In the genomic region with DNA sequence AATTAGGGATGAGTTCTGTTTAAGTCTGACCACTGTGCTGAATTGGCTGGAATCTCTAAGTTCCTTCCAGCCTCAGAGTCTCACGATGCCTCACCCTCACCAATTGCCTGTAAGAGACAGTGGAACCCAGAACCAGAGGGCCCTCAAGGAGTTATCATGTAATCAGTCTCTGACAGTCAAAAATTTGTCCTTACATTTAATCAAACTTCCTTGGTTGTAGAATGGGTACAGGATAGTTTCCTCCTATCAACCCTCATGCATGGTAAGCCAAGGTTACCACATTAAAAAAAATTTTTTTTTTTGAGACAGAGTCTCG, we compare ENCODE assay signal across 28 cellular contexts.
A peak's percentile ranks its signal among the peaks of the same experiment; 100 is the strongest.
DNase-seq lines count a peak whose midpoint lies in the region; ATAC-seq, FAIRE-seq and TF ChIP-seq lines count a peak whose summit lies in the region.
"Had no signal": no experiment of that assay in that cellular context is flagged by ENCODE, and none has a peak within 500 bp of the region (broad histone marks: within the 10 kb centered on the region; RNA-seq: fewer than 3 reads in every experiment).

No MANE protein-coding gene starts in this region.

- TF ChIP-seq POLR2A in H1 (IDR thresholded peaks at IDR 0.05; ENCODE audit: control extremely low read depth in 1 of 2, low read depth in 2 of 2, low read length in 2 of 2), result no peak

- peaks cover 2% of the 10 kb centered on the region for H3K27me3 Mint-ChIP-seq in activated naive CD8-positive, alpha-beta T cell treated with anti-CD3 and anti-CD28 coated beads, Interleukin-2, amount 10 ng/mL, durations not matched to agents 7 days and 5 days
- H3K27me3 Mint-ChIP-seq in activated naive CD8-positive, alpha-beta T cell treated with anti-CD3 and anti-CD28 coated beads for 36 hours, result no peaks in the 10 kb centered on the region

- no peak overlapping the region for H3K4me3 Mint-ChIP-seq in activated naive CD8-positive, alpha-beta T cell treated with anti-CD3 and anti-CD28 coated beads, Interleukin-2, amount 10 ng/mL, durations not matched to agents 7 days and 5 days
- no peak overlapping the region for H3K4me3 Mint-ChIP-seq in activated naive CD8-positive, alpha-beta T cell treated with anti-CD3 and anti-CD28 coated beads for 36 hours
- H3K4me3 Mint-ChIP-seq in stimulated activated effector memory CD8-positive, alpha-beta T cell treated with anti-CD3 and anti-CD28 coated beads, Interleukin-12 subunit alpha, Interleukin-12 subunit beta, amount 100 ng/mL, for 72 hours, result no peak overlapping the region
- H3K4me3 Mint-ChIP-seq: mesothelial cell of epicardium, type B pancreatic cell had no signal

- no peak overlapping the region for H3K27ac Mint-ChIP-seq in activated naive CD8-positive, alpha-beta T cell treated with anti-CD3 and anti-CD28 coated beads, Interleukin-2, amount 10 ng/mL, durations not matched to agents 7 days and 5 days
- H3K27ac Mint-ChIP-seq in activated naive CD8-positive, alpha-beta T cell treated with anti-CD3 and anti-CD28 coated beads for 36 hours, result no peak overlapping the region
- H3K27ac Mint-ChIP-seq in stimulated activated effector memory CD8-positive, alpha-beta T cell treated with anti-CD3 and anti-CD28 coated beads, Interleukin-12 subunit alpha, Interleukin-12 subunit beta, amount 100 ng/mL, for 72 hours, result no peak overlapping the region
- H3K27ac Mint-ChIP-seq: mesothelial cell of epicardium, type B pancreatic cell had no signal

- H4K20me1 ChIP-seq in PC-3 (ENCODE audit: low read length) (no peaks in the 10 kb centered on the region), H1 (replicated peaks in 1 of 2; ENCODE audit: control insufficient read depth in 1 of 2, insufficient read depth in 2 of 2, low read length in 2 of 2) (no peaks in the 10 kb centered on the region)

- H2BK120ac ChIP-seq in H1 (replicated peaks; ENCODE audit: low read depth, low read length), result no peak overlapping the region

- CTCF ChIA-PET in PC-3 (lab: Charles Lee), result no interaction called here
- CTCF ChIA-PET in H1 (lab: Charles Lee; ENCODE audit: partially characterized antibody), result no interaction called here

- H4K8ac ChIP-seq in H1 (ENCODE audit: extremely low read depth, insufficient read depth, low read length), result no peak overlapping the region

- H3K36me3 ChIP-seq in PC-3 (ENCODE audit: low read depth, low read length) (no peaks in the 10 kb centered on the region), H1 (ENCODE audit: control insufficient read depth in 2 of 4, insufficient read depth in 4 of 4, low read length in 3 of 4) (no peaks in the 10 kb centered on the region)
- H3K36me3 ChIP-seq: prostate gland had no signal

- H4K5ac ChIP-seq in H1 (ENCODE audit: insufficient read length, low read depth, low read length), result no peak overlapping the region

- H3K9me3 ChIP-seq in PC-3 (ENCODE audit: low read length), result no peaks in the 10 kb centered on the region
- no peaks in the 10 kb centered on the region for H3K9me3 ChIP-seq in H1 (ENCODE audit: insufficient read depth in 2 of 2, low read depth in 1 of 2, low read length in 1 of 2)
- H3K9me3 ChIP-seq: A549, body of pancreas, prostate gland had no signal

- H3F3A ChIP-seq in PC-3 (ENCODE audit: low read length, unreplicated experiment), result no peaks in the 10 kb centered on the region

- H3K4me3 ChIP-seq in PC-3 (ENCODE audit: low read length) (no peak overlapping the region), H1 (ENCODE audit: extremely low read depth in 1 of 4, insufficient read depth in 2 of 4, low read depth in 3 of 4, low read length in 4 of 4) (no peak overlapping the region)
- H3K4me3 ChIP-seq: A549, body of pancreas, prostate gland had no signal

- in situ Hi-C loops in KBM-7 (cut with MboI; ENCODE audit: low pct_unique_long_range_greater_than_20kb, low sequenced_read_pairs), result no loop called here

- DNase-seq in activated naive CD8-positive, alpha-beta T cell treated with anti-CD3 and anti-CD28 coated beads, Interleukin-2, amount 10 ng/mL, durations not matched to agents 7 days and 5 days, result no peak
- DNase-seq in activated naive CD8-positive, alpha-beta T cell treated with anti-CD3 and anti-CD28 coated beads for 36 hours, result no peak
- no peak for DNase-seq in PC-3
- no peak for DNase-seq in H1 (ENCODE audit: low read depth in 1 of 2, low spot score in 2 of 2)
- no peak for DNase-seq in stimulated activated effector memory CD8-positive, alpha-beta T cell treated with anti-CD3 and anti-CD28 coated beads, Interleukin-12 subunit alpha, Interleukin-12 subunit beta, amount 100 ng/mL, for 72 hours (ENCODE audit: low spot score in 2 of 2)
- DNase-seq in KBM-7, result no peak
- no peak for DNase-seq in GM19240 (ENCODE audit: insufficient read length, low spot score)
- DNase-seq in DMS79 (lab: John Stamatoyannopoulos, UW), result no peak
- DNase-seq: activated CD4-positive, alpha-beta T cell treated with anti-CD3 and anti-CD28 coated beads, Interleukin-2, amount 50 U/mL, for 48 hours; activated CD4-positive, CD25-positive, alpha-beta regulatory T cell; activated effector memory CD4-positive, alpha-beta T cell treated with Interleukin-2 at 50 U/mL for 16 hours; body of pancreas; DMS53; IMR-90; kidney; naive thymus-derived CD4-positive, alpha-beta T cell; NCI-H1105; NCI-H187 treated with DMSO at 0.1 percent for 48 hours; NCI-H2171 treated with DMSO at 0.1 percent for 48 hours; NCI-H524; nucleus accumbens had no signal

- H2BK15ac ChIP-seq in H1 (ENCODE audit: low read length), result no peak overlapping the region

- H3K23me2 ChIP-seq in H1 (ENCODE audit: low read depth, low read length), result no peaks in the 10 kb centered on the region

- H3K4me1 Mint-ChIP-seq in activated naive CD8-positive, alpha-beta T cell treated with anti-CD3 and anti-CD28 coated beads, Interleukin-2, amount 10 ng/mL, durations not matched to agents 7 days and 5 days, result peaks cover 16% of the 10 kb centered on the region
- H3K4me1 Mint-ChIP-seq in activated naive CD8-positive, alpha-beta T cell treated with anti-CD3 and anti-CD28 coated beads for 36 hours, result peaks cover 16% of the 10 kb centered on the region
- H3K4me1 Mint-ChIP-seq in stimulated activated effector memory CD8-positive, alpha-beta T cell treated with anti-CD3 and anti-CD28 coated beads, Interleukin-12 subunit alpha, Interleukin-12 subunit beta, amount 100 ng/mL, for 72 hours, result peaks cover 5% of the 10 kb centered on the region
- H3K4me1 Mint-ChIP-seq: mesothelial cell of epicardium had no signal

- FAIRE-seq in H1 (lab: Jason Lieb, UNC), result no peak
- FAIRE-seq: A549, G401.6, H54, kidney had no signal

- H3K56ac ChIP-seq in H1 (replicated peaks; ENCODE audit: insufficient read length, low read depth, low read length), result no peak overlapping the region

- H3K4me1 ChIP-seq in PC-3 (ENCODE audit: insufficient read depth, low read length) (peaks cover 22% of the 10 kb centered on the region), H1 (replicated peaks in 1 of 4; ENCODE audit: control insufficient read depth in 3 of 4, insufficient read depth in 4 of 4, low read length in 3 of 4) (0 out of 7 replicates have a peak, but pooled peaks cover 0 to 3% (median 0%) of the 10 kb centered on the region in 4 experiments)
- H3K4me1 ChIP-seq: A549, body of pancreas, prostate gland had no signal

- 94% methylated on average over 2 of the region's 2 CpGs; no CpG with 5 or more reads in 1 of the 2 experiments for WGBS in H1 (ENCODE audit: extremely low coverage in 1 of 2, insufficient coverage in 1 of 2, insufficient read length in 1 of 2, insufficient replicate concordance in 2 of 2, low coverage in 1 of 2, low lambda C conversion rate in 2 of 2, missing lambda C conversion rate in 1 of 2), 2 experiments

- no peak for TF ChIP-seq RAD21 in H1 (IDR thresholded peaks at IDR 0.05 in 1 of 2, conservative IDR thresholded peaks at IDR 0.05 in 1 of 2; ENCODE audit: low read depth in 2 of 2, low read length in 2 of 2)

- H2BK20ac ChIP-seq in H1 (ENCODE audit: low read length), result no peak overlapping the region

- peak; percentile 47 for ATAC-seq in activated naive CD8-positive, alpha-beta T cell treated with anti-CD3 and anti-CD28 coated beads, Interleukin-2, amount 10 ng/mL, durations not matched to agents 7 days and 5 days (ENCODE audit: low read depth)
- ATAC-seq in PC-3, result no peak
- ATAC-seq in stimulated activated effector memory CD8-positive, alpha-beta T cell treated with anti-CD3 and anti-CD28 coated beads, Interleukin-12 subunit alpha, Interleukin-12 subunit beta, amount 100 ng/mL, for 72 hours, result peak; percentile 34
- ATAC-seq: body of pancreas; naive thymus-derived CD4-positive, alpha-beta T cell; Panc1 had no signal

- H3K9ac ChIP-seq in PC-3 (ENCODE audit: low read length), result no peak overlapping the region
- no peak overlapping the region for H3K9ac ChIP-seq in H1 (replicated peaks in 1 of 4; ENCODE audit: extremely low read depth in 1 of 4, low read depth in 3 of 4, low read length in 3 of 4)

- no peaks in the 10 kb centered on the region for H3K36me3 Mint-ChIP-seq in activated naive CD8-positive, alpha-beta T cell treated with anti-CD3 and anti-CD28 coated beads, Interleukin-2, amount 10 ng/mL, durations not matched to agents 7 days and 5 days
- no peaks in the 10 kb centered on the region for H3K36me3 Mint-ChIP-seq in activated naive CD8-positive, alpha-beta T cell treated with anti-CD3 and anti-CD28 coated beads for 36 hours
- H3K36me3 Mint-ChIP-seq in stimulated activated effector memory CD8-positive, alpha-beta T cell treated with anti-CD3 and anti-CD28 coated beads, Interleukin-12 subunit alpha, Interleukin-12 subunit beta, amount 100 ng/mL, for 72 hours, result no peaks in the 10 kb centered on the region
- H3K36me3 Mint-ChIP-seq: naive thymus-derived CD4-positive, alpha-beta T cell had no signal

- no peak overlapping the region for H3K18ac ChIP-seq in H1 (ENCODE audit: extremely low read depth, low read length)

- no peaks in the 10 kb centered on the region for H3K79me2 ChIP-seq in PC-3 (ENCODE audit: low read length)
- no peaks in the 10 kb centered on the region for H3K79me2 ChIP-seq in H1 (ENCODE audit: control insufficient read depth in 1 of 2, insufficient read depth in 2 of 2, low read length in 2 of 2)

- H3K9me3 Mint-ChIP-seq in activated naive CD8-positive, alpha-beta T cell treated with anti-CD3 and anti-CD28 coated beads, Interleukin-2, amount 10 ng/mL, durations not matched to agents 7 days and 5 days, result no peaks in the 10 kb centered on the region
- no peaks in the 10 kb centered on the region for H3K9me3 Mint-ChIP-seq in activated naive CD8-positive, alpha-beta T cell treated with anti-CD3 and anti-CD28 coated beads for 36 hours
- no peaks in the 10 kb centered on the region for H3K9me3 Mint-ChIP-seq in stimulated activated effector memory CD8-positive, alpha-beta T cell treated with anti-CD3 and anti-CD28 coated beads, Interleukin-12 subunit alpha, Interleukin-12 subunit beta, amount 100 ng/mL, for 72 hours
- H3K9me3 Mint-ChIP-seq: mesothelial cell of epicardium; naive thymus-derived CD4-positive, alpha-beta T cell; type B pancreatic cell had no signal

- no peak overlapping the region for H2BK12ac ChIP-seq in H1 (ENCODE audit: low read depth, low read length)

- 0 out of 2 replicates have a peak overlapping the region, but pooled peaks have one; percentile 25 for H2AK5ac ChIP-seq in H1 (ENCODE audit: low read depth, low read length)

- no peak overlapping the region for H3K23ac ChIP-seq in H1 (ENCODE audit: insufficient read length)

- no peaks in the 10 kb centered on the region for H3K27me3 ChIP-seq in PC-3 (ENCODE audit: low read length)
- H3K27me3 ChIP-seq in H1 (replicated peaks in 1 of 4; ENCODE audit: control insufficient read depth in 3 of 4, extremely low read depth in 1 of 4, insufficient read depth in 3 of 4, low read length in 3 of 4), result no peaks in the 10 kb centered on the region
- H3K27me3 ChIP-seq: body of pancreas had no signal

- no peaks in the 10 kb centered on the region for H3K9me2 ChIP-seq in PC-3 (replicated peaks; ENCODE audit: low read length)

- no peak overlapping the region for H3K14ac ChIP-seq in H1 (ENCODE audit: insufficient read length)

- H3K4me2 ChIP-seq in PC-3 (ENCODE audit: low read length) (peak overlapping the region; percentile 32), H1 (ENCODE audit: insufficient read depth in 1 of 2, low read depth in 2 of 2, low read length in 2 of 2) (no peak overlapping the region)
- H3K4me2 ChIP-seq: A549 had no signal

- POLR2A ChIA-PET in activated naive CD8-positive, alpha-beta T cell treated with anti-CD3 and anti-CD28 coated beads, Interleukin-2, amount 10 ng/mL, durations not matched to agents 7 days and 5 days (lab: Charles Lee), result no interaction called here
- POLR2A ChIA-PET in PC-3 (lab: Charles Lee; ENCODE audit: unreplicated experiment) (no interaction called here), H1 (lab: Charles Lee; ENCODE audit: partially characterized antibody) (no interaction called here)

- H3K4ac ChIP-seq in H1 (replicated peaks; ENCODE audit: insufficient read length, low read depth, low read length), result no peak overlapping the region

- intact Hi-C loops in PC-3 (cut with micrococcal nuclease), result no loop called here

- H3K27ac ChIP-seq in PC-3 (ENCODE audit: low read length) (peak overlapping the region; percentile 72), H1 (ENCODE audit: low read depth, low read length) (no peak overlapping the region)
- H3K27ac ChIP-seq: A549, body of pancreas, prostate gland had no signal

- H4K91ac ChIP-seq in H1 (replicated peaks; ENCODE audit: insufficient read length, low read length), result no peak overlapping the region

- TF ChIP-seq CTCF in PC-3 (conservative IDR thresholded peaks at IDR 0.05; ENCODE audit: low read depth, low read length), result no peak
- no peak for TF ChIP-seq CTCF in H1 (IDR thresholded peaks at IDR 0.05; ENCODE audit: control extremely low read depth in 1 of 3, insufficient read depth in 1 of 3, low read depth in 1 of 3, low read length in 3 of 3)

- H3K79me1 ChIP-seq in H1 (ENCODE audit: low read depth, low read length), result no peaks in the 10 kb centered on the region

- no TSS peak for BruUV-seq in PC-3 (replicated peaks; lab: Mats Ljungman, UMichigan)

- no peak for TF ChIP-seq EP300 in H1 (IDR thresholded peaks at IDR 0.05; ENCODE audit: borderline replicate concordance in 1 of 2, low read depth in 2 of 2, low read length in 2 of 2)

- H2AFZ ChIP-seq in PC-3 (ENCODE audit: low read length), result no peak overlapping the region
- H2AFZ ChIP-seq in H1 (ENCODE audit: low read length), result no peak overlapping the region

- no peak overlapping the region for H2BK5ac ChIP-seq in H1 (ENCODE audit: low read depth, low read length)
